Comparison of ENCODE assay signal across 2 cellular contexts in the genomic region with DNA sequence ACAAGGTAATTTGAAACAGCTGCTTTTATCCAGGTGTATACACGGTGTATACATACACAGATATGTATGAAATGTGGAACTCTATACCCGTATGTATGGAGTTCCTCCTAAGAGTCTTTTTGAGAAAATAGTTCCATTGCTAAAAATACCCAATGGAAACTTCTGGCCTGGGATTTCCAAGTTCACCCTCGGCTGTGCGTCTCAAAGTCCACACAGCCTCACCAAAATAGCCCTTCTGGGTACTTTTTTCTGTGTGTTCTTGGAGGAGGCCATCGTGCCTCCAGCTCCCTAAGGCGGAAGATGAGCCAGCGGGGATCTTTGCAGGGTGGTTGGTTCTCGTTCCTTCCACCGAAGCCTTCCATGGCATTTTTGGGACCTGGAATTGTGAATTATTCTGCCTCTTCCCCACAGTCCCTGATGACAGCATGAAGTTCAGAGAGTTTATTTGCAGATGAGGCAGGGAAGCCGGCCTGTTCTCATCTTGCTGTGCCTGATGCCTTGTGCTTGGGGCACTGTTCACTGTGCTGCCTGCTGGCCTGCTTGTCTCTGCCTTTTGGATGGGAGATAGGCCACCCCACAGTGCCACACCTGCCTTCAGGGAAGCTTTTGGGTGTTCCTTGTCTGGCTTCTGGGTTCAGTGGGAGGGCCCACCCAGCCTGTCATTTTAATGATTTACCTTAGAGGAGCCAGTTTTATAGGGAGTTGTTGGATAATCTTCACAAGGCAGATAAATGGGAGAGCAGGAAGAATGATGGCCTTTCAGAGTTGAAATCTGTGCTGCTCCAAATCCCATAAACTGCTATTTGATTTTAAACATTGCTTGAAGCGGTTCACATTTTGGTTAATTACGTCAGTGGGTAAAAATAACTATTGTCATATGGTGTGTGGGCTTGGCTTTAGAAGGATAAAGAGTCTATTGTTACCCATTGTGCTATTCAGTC.
TF ChIP-seq lines count a peak whose summit lies in the region.

No MANE protein-coding gene starts in this region.

TF ChIP-seq in GM12878, 131 proteins besides CTCF, POLR2A, EP300 and RAD21 (continued from another document and continues in another):
- TF ChIP-seq, protein P1, sequence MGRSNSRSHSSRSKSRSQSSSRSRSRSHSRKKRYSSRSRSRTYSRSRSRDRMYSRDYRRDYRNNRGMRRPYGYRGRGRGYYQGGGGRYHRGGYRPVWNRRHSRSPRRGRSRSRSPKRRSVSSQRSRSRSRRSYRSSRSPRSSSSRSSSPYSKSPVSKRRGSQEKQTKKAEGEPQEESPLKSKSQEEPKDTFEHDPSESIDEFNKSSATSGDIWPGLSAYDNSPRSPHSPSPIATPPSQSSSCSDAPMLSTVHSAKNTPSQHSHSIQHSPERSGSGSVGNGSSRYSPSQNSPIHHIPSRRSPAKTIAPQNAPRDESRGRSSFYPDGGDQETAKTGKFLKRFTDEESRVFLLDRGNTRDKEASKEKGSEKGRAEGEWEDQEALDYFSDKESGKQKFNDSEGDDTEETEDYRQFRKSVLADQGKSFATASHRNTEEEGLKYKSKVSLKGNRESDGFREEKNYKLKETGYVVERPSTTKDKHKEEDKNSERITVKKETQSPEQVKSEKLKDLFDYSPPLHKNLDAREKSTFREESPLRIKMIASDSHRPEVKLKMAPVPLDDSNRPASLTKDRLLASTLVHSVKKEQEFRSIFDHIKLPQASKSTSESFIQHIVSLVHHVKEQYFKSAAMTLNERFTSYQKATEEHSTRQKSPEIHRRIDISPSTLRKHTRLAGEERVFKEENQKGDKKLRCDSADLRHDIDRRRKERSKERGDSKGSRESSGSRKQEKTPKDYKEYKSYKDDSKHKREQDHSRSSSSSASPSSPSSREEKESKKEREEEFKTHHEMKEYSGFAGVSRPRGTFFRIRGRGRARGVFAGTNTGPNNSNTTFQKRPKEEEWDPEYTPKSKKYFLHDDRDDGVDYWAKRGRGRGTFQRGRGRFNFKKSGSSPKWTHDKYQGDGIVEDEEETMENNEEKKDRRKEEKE (IDR thresholded peaks at IDR 0.05): no peak
- TF ChIP-seq KDM1A (IDR thresholded peaks at IDR 0.05; ENCODE audit: borderline replicate concordance) (no peak), SRF (IDR thresholded peaks at IDR 0.05; ENCODE audit: low read depth in 2 of 2, low read length in 2 of 2) (no peak), IRF4 (IDR thresholded peaks at IDR 0.05; ENCODE audit: low read depth, low read length) (no peak), GABPA (IDR thresholded peaks at IDR 0.05; ENCODE audit: low read depth) (no peak), RAD51 (IDR thresholded peaks at IDR 0.05) (0 out of 2 replicates have a peak, but pooled peaks have one; percentile 29), YBX1 (IDR thresholded peaks at IDR 0.05) (no peak), RELA (IDR thresholded peaks at IDR 0.05; ENCODE audit: borderline replicate concordance, partially characterized antibody) (no peak), MYC (IDR thresholded peaks at IDR 0.05; ENCODE audit: insufficient read depth, insufficient read length, insufficient replicate concordance, low read length, severe bottlenecking) (no peak), RB1 (IDR thresholded peaks at IDR 0.05; ENCODE audit: borderline replicate concordance) (no peak)
- TF ChIP-seq, protein P2, sequence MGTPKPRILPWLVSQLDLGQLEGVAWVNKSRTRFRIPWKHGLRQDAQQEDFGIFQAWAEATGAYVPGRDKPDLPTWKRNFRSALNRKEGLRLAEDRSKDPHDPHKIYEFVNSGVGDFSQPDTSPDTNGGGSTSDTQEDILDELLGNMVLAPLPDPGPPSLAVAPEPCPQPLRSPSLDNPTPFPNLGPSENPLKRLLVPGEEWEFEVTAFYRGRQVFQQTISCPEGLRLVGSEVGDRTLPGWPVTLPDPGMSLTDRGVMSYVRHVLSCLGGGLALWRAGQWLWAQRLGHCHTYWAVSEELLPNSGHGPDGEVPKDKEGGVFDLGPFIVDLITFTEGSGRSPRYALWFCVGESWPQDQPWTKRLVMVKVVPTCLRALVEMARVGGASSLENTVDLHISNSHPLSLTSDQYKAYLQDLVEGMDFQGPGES (IDR thresholded peaks at IDR 0.05): no peak
- TF ChIP-seq, protein P3, sequence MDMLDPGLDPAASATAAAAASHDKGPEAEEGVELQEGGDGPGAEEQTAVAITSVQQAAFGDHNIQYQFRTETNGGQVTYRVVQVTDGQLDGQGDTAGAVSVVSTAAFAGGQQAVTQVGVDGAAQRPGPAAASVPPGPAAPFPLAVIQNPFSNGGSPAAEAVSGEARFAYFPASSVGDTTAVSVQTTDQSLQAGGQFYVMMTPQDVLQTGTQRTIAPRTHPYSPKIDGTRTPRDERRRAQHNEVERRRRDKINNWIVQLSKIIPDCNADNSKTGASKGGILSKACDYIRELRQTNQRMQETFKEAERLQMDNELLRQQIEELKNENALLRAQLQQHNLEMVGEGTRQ (IDR thresholded peaks at IDR 0.05; ENCODE audit: borderline replicate concordance, low read depth, low read length): no peak
- TF ChIP-seq, protein P4, sequence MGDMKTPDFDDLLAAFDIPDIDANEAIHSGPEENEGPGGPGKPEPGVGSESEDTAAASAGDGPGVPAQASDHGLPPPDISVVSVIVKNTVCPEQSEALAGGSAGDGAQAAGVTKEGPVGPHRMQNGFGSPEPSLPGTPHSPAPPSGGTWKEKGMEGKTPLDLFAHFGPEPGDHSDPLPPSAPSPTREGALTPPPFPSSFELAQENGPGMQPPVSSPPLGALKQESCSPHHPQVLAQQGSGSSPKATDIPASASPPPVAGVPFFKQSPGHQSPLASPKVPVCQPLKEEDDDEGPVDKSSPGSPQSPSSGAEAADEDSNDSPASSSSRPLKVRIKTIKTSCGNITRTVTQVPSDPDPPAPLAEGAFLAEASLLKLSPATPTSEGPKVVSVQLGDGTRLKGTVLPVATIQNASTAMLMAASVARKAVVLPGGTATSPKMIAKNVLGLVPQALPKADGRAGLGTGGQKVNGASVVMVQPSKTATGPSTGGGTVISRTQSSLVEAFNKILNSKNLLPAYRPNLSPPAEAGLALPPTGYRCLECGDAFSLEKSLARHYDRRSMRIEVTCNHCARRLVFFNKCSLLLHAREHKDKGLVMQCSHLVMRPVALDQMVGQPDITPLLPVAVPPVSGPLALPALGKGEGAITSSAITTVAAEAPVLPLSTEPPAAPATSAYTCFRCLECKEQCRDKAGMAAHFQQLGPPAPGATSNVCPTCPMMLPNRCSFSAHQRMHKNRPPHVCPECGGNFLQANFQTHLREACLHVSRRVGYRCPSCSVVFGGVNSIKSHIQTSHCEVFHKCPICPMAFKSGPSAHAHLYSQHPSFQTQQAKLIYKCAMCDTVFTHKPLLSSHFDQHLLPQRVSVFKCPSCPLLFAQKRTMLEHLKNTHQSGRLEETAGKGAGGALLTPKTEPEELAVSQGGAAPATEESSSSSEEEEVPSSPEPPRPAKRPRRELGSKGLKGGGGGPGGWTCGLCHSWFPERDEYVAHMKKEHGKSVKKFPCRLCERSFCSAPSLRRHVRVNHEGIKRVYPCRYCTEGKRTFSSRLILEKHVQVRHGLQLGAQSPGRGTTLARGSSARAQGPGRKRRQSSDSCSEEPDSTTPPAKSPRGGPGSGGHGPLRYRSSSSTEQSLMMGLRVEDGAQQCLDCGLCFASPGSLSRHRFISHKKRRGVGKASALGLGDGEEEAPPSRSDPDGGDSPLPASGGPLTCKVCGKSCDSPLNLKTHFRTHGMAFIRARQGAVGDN (IDR thresholded peaks at IDR 0.05): no peak
- TF ChIP-seq, protein P5, sequence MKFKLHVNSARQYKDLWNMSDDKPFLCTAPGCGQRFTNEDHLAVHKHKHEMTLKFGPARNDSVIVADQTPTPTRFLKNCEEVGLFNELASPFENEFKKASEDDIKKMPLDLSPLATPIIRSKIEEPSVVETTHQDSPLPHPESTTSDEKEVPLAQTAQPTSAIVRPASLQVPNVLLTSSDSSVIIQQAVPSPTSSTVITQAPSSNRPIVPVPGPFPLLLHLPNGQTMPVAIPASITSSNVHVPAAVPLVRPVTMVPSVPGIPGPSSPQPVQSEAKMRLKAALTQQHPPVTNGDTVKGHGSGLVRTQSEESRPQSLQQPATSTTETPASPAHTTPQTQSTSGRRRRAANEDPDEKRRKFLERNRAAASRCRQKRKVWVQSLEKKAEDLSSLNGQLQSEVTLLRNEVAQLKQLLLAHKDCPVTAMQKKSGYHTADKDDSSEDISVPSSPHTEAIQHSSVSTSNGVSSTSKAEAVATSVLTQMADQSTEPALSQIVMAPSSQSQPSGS (IDR thresholded peaks at IDR 0.05; ENCODE audit: low read length): 0 out of 2 replicates have a peak, but pooled peaks have one; percentile 38

TF ChIP-seq in HepG2, 621 proteins besides CTCF, POLR2A, EP300 and RAD21 (continued from another document and continues in another):
- TF ChIP-seq ZNF598 (CRISPR knock-in tag; IDR thresholded peaks at IDR 0.05; ENCODE audit: borderline replicate concordance) (no peak), KDM3A (CRISPR knock-in tag; IDR thresholded peaks at IDR 0.05; ENCODE audit: low read depth) (no peak), SAP130 (CRISPR knock-in tag; IDR thresholded peaks at IDR 0.05; ENCODE audit: low read depth) (0 out of 2 replicates have a peak, but pooled peaks have one; percentile 14), ZNF589 (CRISPR knock-in tag; conservative IDR thresholded peaks at IDR 0.05) (no peak), SOX13 (IDR thresholded peaks at IDR 0.05) (no peak), SOX13 (CRISPR knock-in tag; conservative IDR thresholded peaks at IDR 0.05 in 1 of 2, IDR thresholded peaks at IDR 0.05 in 1 of 2) (peak in 1 of 2 experiments; percentile 27; a peak in 1 of 4 replicates), ZNF891 (CRISPR knock-in tag; IDR thresholded peaks at IDR 0.05) (no peak), SOX5 (CRISPR knock-in tag; IDR thresholded peaks at IDR 0.05; ENCODE audit: borderline replicate concordance) (0 out of 2 replicates have a peak, but pooled peaks have one; percentile 35), ZNF670 (CRISPR knock-in tag; IDR thresholded peaks at IDR 0.05; ENCODE audit: borderline replicate concordance) (no peak)
- TF ChIP-seq, protein P6, sequence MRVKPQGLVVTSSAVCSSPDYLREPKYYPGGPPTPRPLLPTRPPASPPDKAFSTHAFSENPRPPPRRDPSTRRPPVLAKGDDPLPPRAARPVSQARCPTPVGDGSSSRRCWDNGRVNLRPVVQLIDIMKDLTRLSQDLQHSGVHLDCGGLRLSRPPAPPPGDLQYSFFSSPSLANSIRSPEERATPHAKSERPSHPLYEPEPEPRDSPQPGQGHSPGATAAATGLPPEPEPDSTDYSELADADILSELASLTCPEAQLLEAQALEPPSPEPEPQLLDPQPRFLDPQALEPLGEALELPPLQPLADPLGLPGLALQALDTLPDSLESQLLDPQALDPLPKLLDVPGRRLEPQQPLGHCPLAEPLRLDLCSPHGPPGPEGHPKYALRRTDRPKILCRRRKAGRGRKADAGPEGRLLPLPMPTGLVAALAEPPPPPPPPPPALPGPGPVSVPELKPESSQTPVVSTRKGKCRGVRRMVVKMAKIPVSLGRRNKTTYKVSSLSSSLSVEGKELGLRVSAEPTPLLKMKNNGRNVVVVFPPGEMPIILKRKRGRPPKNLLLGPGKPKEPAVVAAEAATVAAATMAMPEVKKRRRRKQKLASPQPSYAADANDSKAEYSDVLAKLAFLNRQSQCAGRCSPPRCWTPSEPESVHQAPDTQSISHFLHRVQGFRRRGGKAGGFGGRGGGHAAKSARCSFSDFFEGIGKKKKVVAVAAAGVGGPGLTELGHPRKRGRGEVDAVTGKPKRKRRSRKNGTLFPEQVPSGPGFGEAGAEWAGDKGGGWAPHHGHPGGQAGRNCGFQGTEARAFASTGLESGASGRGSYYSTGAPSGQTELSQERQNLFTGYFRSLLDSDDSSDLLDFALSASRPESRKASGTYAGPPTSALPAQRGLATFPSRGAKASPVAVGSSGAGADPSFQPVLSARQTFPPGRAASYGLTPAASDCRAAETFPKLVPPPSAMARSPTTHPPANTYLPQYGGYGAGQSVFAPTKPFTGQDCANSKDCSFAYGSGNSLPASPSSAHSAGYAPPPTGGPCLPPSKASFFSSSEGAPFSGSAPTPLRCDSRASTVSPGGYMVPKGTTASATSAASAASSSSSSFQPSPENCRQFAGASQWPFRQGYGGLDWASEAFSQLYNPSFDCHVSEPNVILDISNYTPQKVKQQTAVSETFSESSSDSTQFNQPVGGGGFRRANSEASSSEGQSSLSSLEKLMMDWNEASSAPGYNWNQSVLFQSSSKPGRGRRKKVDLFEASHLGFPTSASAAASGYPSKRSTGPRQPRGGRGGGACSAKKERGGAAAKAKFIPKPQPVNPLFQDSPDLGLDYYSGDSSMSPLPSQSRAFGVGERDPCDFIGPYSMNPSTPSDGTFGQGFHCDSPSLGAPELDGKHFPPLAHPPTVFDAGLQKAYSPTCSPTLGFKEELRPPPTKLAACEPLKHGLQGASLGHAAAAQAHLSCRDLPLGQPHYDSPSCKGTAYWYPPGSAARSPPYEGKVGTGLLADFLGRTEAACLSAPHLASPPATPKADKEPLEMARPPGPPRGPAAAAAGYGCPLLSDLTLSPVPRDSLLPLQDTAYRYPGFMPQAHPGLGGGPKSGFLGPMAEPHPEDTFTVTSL (CRISPR knock-in tag; IDR thresholded peaks at IDR 0.05; ENCODE audit: borderline replicate concordance): no peak
- TF ChIP-seq, protein P4 (CRISPR knock-in tag; IDR thresholded peaks at IDR 0.05): peak; percentile 50
